In the genomic region with DNA sequence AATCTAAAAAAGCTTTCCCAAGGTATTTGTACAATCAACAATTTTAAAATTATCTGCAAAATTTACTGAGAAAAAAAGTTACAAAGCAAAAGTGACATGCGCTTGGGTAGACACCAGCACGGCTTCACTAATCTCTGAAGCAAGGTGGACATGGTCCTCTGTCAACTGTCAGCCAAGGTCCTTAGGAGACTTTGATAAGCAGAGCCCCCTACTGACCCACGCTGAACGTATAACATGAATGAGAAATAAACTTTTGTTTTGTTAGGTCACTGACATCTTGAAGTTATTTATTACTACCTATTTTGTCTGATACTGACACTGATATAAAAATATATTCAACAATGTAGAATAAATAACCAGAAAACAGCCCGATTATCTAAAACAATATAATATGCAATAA, we compare ENCODE assay signal across 1 cellular context.
TF ChIP-seq lines count a peak whose summit lies in the region.

No MANE protein-coding gene starts in this region.

TF ChIP-seq in GM23338, 12 proteins besides CTCF, POLR2A, EP300 and RAD21 (continued from another document):
- TF ChIP-seq EZH2phosphoT487 (IDR thresholded peaks at IDR 0.05; ENCODE audit: unreplicated experiment) (no peak), POLR2AphosphoS5 (IDR thresholded peaks at IDR 0.05; ENCODE audit: low read depth) (no peak)
